In the genomic region with DNA sequence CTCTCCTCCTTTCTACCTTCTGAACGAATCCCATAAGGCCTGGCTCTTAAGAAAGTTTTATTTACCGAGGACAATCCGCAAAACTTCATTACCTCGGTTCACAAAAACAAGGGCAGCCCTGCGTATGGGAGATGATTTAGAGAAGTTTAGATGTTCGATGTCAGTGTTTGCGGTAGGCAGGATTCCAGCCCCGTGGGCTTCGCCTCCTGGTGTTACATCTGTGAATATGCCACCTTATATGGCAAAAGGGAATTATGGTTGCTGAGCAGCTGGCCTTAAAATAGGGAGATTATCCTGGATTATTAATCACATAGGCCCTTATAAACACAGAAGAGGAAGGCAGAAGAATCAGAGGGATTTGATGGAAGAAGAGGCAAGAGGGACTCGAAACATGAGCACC, we compare ENCODE assay signal across 32 cellular contexts. TPM values are rescaled to one million over a fixed set of nuclear protein-coding genes. Genes with fewer than 3 reads are reported as not detected.
"Had no signal": no experiment of that assay in that cellular context is flagged by ENCODE, and none has a peak within 500 bp of the region (broad histone marks: within the 10 kb centered on the region; RNA-seq: fewer than 3 reads in every experiment).

No MANE protein-coding gene starts in this region.

- H3K27ac Mint-ChIP-seq: activated CD4-positive, alpha-beta memory T cell treated with anti-CD3 and anti-CD28 coated beads, Interleukin-2, amount 10 ng/mL, durations not matched to agents 7 days and 5 days; activated CD8-positive, alpha-beta memory T cell treated with anti-CD3 and anti-CD28 coated beads, Interleukin-2, amount 10 ng/mL, durations not matched to agents 7 days and 5 days; activated naive CD4-positive, alpha-beta T cell treated with anti-CD3 and anti-CD28 coated beads, Interleukin-2, amount 10 ng/mL, durations not matched to agents 7 days and 5 days; activated naive CD8-positive, alpha-beta T cell treated with anti-CD3 and anti-CD28 coated beads for 36 hours; T-helper 1 cell treated with Interleukin-12 subunit alpha and Interleukin-12 subunit beta and Interleukin-4 antibody, amounts not matched to agents 30 μg/mL and 1 μg/mL, for 36 hours; T-helper 2 cell treated with Interferon-gamma antibody and Interleukin-4, amounts not matched to agents 5 μg/mL and 100 μg/mL, for 36 hours had no signal

- H3K4me3 Mint-ChIP-seq: activated CD4-positive, alpha-beta memory T cell treated with anti-CD3 and anti-CD28 coated beads, Interleukin-2, amount 10 ng/mL, durations not matched to agents 7 days and 5 days; activated CD8-positive, alpha-beta memory T cell treated with anti-CD3 and anti-CD28 coated beads, Interleukin-2, amount 10 ng/mL, durations not matched to agents 7 days and 5 days; activated naive CD4-positive, alpha-beta T cell treated with anti-CD3 and anti-CD28 coated beads, Interleukin-2, amount 10 ng/mL, durations not matched to agents 7 days and 5 days; activated naive CD8-positive, alpha-beta T cell treated with anti-CD3 and anti-CD28 coated beads for 36 hours; T-helper 1 cell treated with Interleukin-12 subunit alpha and Interleukin-12 subunit beta and Interleukin-4 antibody, amounts not matched to agents 30 μg/mL and 1 μg/mL, for 36 hours; T-helper 2 cell treated with Interferon-gamma antibody and Interleukin-4, amounts not matched to agents 5 μg/mL and 100 μg/mL, for 36 hours had no signal

- H3K9me3 ChIP-seq: SJCRH30 had no signal

- H3K36me3 Mint-ChIP-seq: activated CD8-positive, alpha-beta memory T cell treated with anti-CD3 and anti-CD28 coated beads, Interleukin-2, amount 10 ng/mL, durations not matched to agents 7 days and 5 days; activated naive CD4-positive, alpha-beta T cell treated with anti-CD3 and anti-CD28 coated beads, Interleukin-2, amount 10 ng/mL, durations not matched to agents 7 days and 5 days; activated naive CD8-positive, alpha-beta T cell treated with anti-CD3 and anti-CD28 coated beads for 36 hours had no signal

- H3K4me3 ChIP-seq: SJCRH30, SK-N-MC had no signal

- H3K4me1 Mint-ChIP-seq: activated CD4-positive, alpha-beta memory T cell treated with anti-CD3 and anti-CD28 coated beads, Interleukin-2, amount 10 ng/mL, durations not matched to agents 7 days and 5 days; activated CD8-positive, alpha-beta memory T cell treated with anti-CD3 and anti-CD28 coated beads, Interleukin-2, amount 10 ng/mL, durations not matched to agents 7 days and 5 days; activated naive CD4-positive, alpha-beta T cell treated with anti-CD3 and anti-CD28 coated beads, Interleukin-2, amount 10 ng/mL, durations not matched to agents 7 days and 5 days; activated naive CD8-positive, alpha-beta T cell treated with anti-CD3 and anti-CD28 coated beads for 36 hours had no signal

- ATAC-seq: activated CD8-positive, alpha-beta memory T cell treated with anti-CD3 and anti-CD28 coated beads, Interleukin-2, amount 10 ng/mL, durations not matched to agents 7 days and 5 days; Panc1 had no signal

- H3K27me3 ChIP-seq: SJCRH30 had no signal

- H3K36me3 ChIP-seq: brain microvascular endothelial cell, SJCRH30 had no signal

- H3K9me3 Mint-ChIP-seq: activated CD4-positive, alpha-beta memory T cell treated with anti-CD3 and anti-CD28 coated beads, Interleukin-2, amount 10 ng/mL, durations not matched to agents 7 days and 5 days; activated naive CD4-positive, alpha-beta T cell treated with anti-CD3 and anti-CD28 coated beads, Interleukin-2, amount 10 ng/mL, durations not matched to agents 7 days and 5 days; activated naive CD8-positive, alpha-beta T cell treated with anti-CD3 and anti-CD28 coated beads for 36 hours; T-helper 1 cell treated with Interleukin-12 subunit alpha and Interleukin-12 subunit beta and Interleukin-4 antibody, amounts not matched to agents 30 μg/mL and 1 μg/mL, for 36 hours; T-helper 2 cell treated with Interferon-gamma antibody and Interleukin-4, amounts not matched to agents 5 μg/mL and 100 μg/mL, for 36 hours had no signal

- H3K27ac ChIP-seq: brain microvascular endothelial cell, SJCRH30, SK-N-MC had no signal

- H3K4me1 ChIP-seq: SJCRH30 had no signal

- DNase-seq: activated CD4-positive, alpha-beta memory T cell treated with anti-CD3 and anti-CD28 coated beads, Interleukin-2, amount 10 ng/mL, durations not matched to agents 7 days and 5 days; activated CD4-positive, alpha-beta T cell treated with anti-CD3 and anti-CD28 coated beads for 1 hour; activated CD4-positive, alpha-beta T cell treated with anti-CD3 and anti-CD28 coated beads for 48 hours; activated CD4-positive, CD25-positive, alpha-beta regulatory T cell; activated CD8-positive, alpha-beta memory T cell treated with anti-CD3 and anti-CD28 coated beads for 24 hours; activated CD8-positive, alpha-beta memory T cell treated with anti-CD3 and anti-CD28 coated beads, Interleukin-2, amount 10 ng/mL, durations not matched to agents 7 days and 5 days; activated CD8-positive, alpha-beta memory T cell treated with anti-CD3 and anti-CD28 coated beads, Interleukin-2, amount 50 U/mL, for 48 hours; activated effector memory CD4-positive, alpha-beta T cell treated with Interleukin-2 at 50 U/mL for 16 hours; activated naive CD4-positive, alpha-beta T cell treated with anti-CD3 and anti-CD28 coated beads, Interleukin-2, amount 10 ng/mL, durations not matched to agents 7 days and 5 days; activated naive CD8-positive, alpha-beta T cell treated with anti-CD3 and anti-CD28 coated beads for 36 hours; activated T-cell treated with anti-CD3 and anti-CD28 coated beads, Interleukin-2, amount 50 U/mL, for 48 hours; amniotic stem cell; aorta; brain microvascular endothelial cell; central memory CD4-positive, alpha-beta T cell; NCI-H1105; NCI-H1417 treated with DMSO at 0.1 percent for 48 hours; NCI-H1694; NCI-H1930; NCI-H2081 treated with DMSO at 0.1 percent for 48 hours; NCI-H226; NCI-H446 treated with DMSO at 0.1 percent for 48 hours; NCI-H526; NCI-H774; SHP77; SJCRH30 had no signal

RNA-seq across cellular contexts. Expression of a gene that starts 21.1 kb away (rescaled TPM):
- total RNA-seq: activated CD4-positive, alpha-beta memory T cell treated with anti-CD3 and anti-CD28 coated beads, Interleukin-2, amount 10 ng/mL, durations not matched to agents 7 days and 5 days; activated CD8-positive, alpha-beta memory T cell treated with anti-CD3 and anti-CD28 coated beads, Interleukin-2, amount 10 ng/mL, durations not matched to agents 7 days and 5 days; activated naive CD8-positive, alpha-beta T cell treated with anti-CD3 and anti-CD28 coated beads for 36 hours; M059J; RPMI7951 had no signal
